Comparison of ENCODE assay signal across 1 cellular context in the genomic region with DNA sequence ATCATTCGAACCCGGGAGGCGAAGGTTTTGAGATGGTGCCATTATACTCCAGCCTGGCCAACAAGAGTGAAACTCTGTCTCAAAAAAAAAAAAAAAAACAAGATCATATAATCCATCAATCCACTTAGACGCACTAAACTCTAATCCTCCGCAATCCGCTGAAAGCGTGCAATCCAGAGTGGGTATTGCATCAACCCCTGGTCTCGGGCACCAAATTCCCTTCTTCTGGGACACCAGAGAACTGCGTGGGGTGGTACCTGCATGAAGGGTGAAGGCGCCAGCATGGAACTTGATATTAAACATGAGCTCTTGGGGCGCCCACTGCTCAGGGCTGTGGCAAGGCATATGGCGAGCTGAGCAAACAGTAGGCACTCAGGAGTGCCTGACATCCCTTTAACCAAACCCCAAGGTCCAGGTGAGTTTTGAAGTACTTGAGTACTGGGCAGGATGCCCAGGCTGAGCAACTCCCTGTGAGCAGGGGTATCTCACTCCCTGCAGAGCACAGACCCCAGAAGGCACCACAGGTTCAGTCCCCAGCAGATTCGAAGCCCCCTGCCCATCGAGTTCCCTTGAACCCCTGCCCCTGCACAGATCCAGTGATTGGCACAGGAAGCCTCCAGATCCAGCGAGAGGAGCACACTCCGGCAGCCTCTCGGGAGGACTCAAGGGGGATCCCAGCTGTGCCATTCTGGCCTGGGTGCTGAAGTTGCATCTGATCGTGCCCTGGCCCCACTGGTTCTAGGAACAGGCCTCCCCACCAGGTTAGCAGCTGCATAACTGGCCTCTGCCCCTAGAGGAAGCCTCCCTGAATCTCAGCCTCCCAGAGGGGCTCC.
A peak's percentile ranks its signal among the peaks of the same experiment; 100 is the strongest.
TF ChIP-seq lines count a peak whose summit lies in the region.

No MANE protein-coding gene starts in this region.

TF ChIP-seq in WTC11, 78 proteins besides CTCF, POLR2A, EP300 and RAD21 (continued from another document):
- peak; percentile 77 for TF ChIP-seq GABPB1 (CRISPR knock-in tag; IDR thresholded peaks at IDR 0.05)
